In genomic region chr11:77793972-77794371, GRCh38 we compare ENCODE assay signal across 19 cellular contexts.
"Had no signal": no experiment of that assay in that cellular context is flagged by ENCODE, and none has a peak within 500 bp of the region (broad histone marks: within the 10 kb centered on the region; RNA-seq: fewer than 3 reads in every experiment).

No MANE protein-coding gene starts in this region.

- DNase-seq: dermis blood vessel endothelial cell; dorsolateral prefrontal cortex; effector CD4-positive, alpha-beta T cell; effector memory CD4-positive, alpha-beta T cell; foreskin keratinocyte; head of caudate nucleus; heart right ventricle; hippocampal formation; left cardiac atrium; left lung; left ventricle myocardium superior; lower lobe of right lung; mesenchymal stem cell; mucosa of descending colon; naive B cell had no signal

- H3K4me3 Mint-ChIP-seq: mesothelial cell of epicardium had no signal

- H3K27ac Mint-ChIP-seq: mesothelial cell of epicardium had no signal

- H3K4me1 ChIP-seq: foreskin keratinocyte had no signal

- H3K36me3 ChIP-seq: esophagus muscularis mucosa, gastroesophageal sphincter, left lung, lower lobe of right lung had no signal

- H3K27ac ChIP-seq: coronary artery, dorsolateral prefrontal cortex, esophagus muscularis mucosa, foreskin keratinocyte, gastroesophageal sphincter, heart right ventricle, left lung, lower lobe of right lung had no signal

- H3K27me3 ChIP-seq: dorsolateral prefrontal cortex, esophagus muscularis mucosa, foreskin keratinocyte, gastroesophageal sphincter, heart right ventricle, left lung had no signal

- ATAC-seq: foreskin keratinocyte, gastroesophageal sphincter, heart right ventricle, left cardiac atrium, left lung, left ventricle myocardium superior, lower lobe of right lung, mucosa of descending colon had no signal

- H3K27me3 Mint-ChIP-seq: naive B cell had no signal

- H3K9me3 ChIP-seq: esophagus muscularis mucosa, gastroesophageal sphincter, lower lobe of right lung had no signal

- H3K4me1 Mint-ChIP-seq: mesothelial cell of epicardium had no signal

- H3K4me3 ChIP-seq: coronary artery, dorsolateral prefrontal cortex, esophagus muscularis mucosa, gastroesophageal sphincter, heart right ventricle, left lung, lower lobe of right lung, mucosa of descending colon had no signal
